ENCODE assay signal across 16 cellular contexts in genomic region chr7:28347964-28348363, GRCh38.
A peak's percentile ranks its signal among the peaks of the same experiment; 100 is the strongest.
DNase-seq lines count a peak whose midpoint lies in the region; TF ChIP-seq lines count a peak whose summit lies in the region.
"Had no signal": no experiment of that assay in that cellular context is flagged by ENCODE, and none has a peak within 500 bp of the region (broad histone marks: within the 10 kb centered on the region; RNA-seq: fewer than 3 reads in every experiment).

No MANE protein-coding gene starts in this region.

- no peaks in the 10 kb centered on the region for H3K27me3 Mint-ChIP-seq in brain

- TF ChIP-seq CTCF in brain (conservative IDR thresholded peaks at IDR 0.05) (no peak), left ventricle myocardium inferior (IDR thresholded peaks at IDR 0.05; ENCODE audit: borderline replicate concordance) (no peak)

- peaks cover 28% of the 10 kb centered on the region for H3K4me1 Mint-ChIP-seq in brain

- peaks cover 3% of the 10 kb centered on the region for H3K9me3 ChIP-seq in left ventricle myocardium inferior (replicated peaks)
- H3K9me3 ChIP-seq: adrenal gland had no signal

- intact Hi-C loops in left ventricle myocardium inferior (cut with micrococcal nuclease): no loop called here

- no peak overlapping the region for H3K4me3 Mint-ChIP-seq in brain
- H3K4me3 Mint-ChIP-seq: activated T-cell treated with anti-CD3 and anti-CD28 coated beads, Interleukin-2, amount 50 U/mL, for 24 hours; T-helper 2 cell treated with Interferon-gamma antibody and Interleukin-4, amounts not matched to agents 5 μg/mL and 100 μg/mL, for 36 hours had no signal

- H3K27me3 ChIP-seq in left ventricle myocardium inferior (ENCODE audit: low read depth): no peaks in the 10 kb centered on the region

- H3K27ac Mint-ChIP-seq in brain: peak overlapping the region in 3 of 5 experiments; percentile 1 to 63 (median 11)
- H3K27ac Mint-ChIP-seq: activated T-cell treated with anti-CD3 and anti-CD28 coated beads, Interleukin-2, amount 50 U/mL, for 24 hours; T-helper 2 cell treated with Interferon-gamma antibody and Interleukin-4, amounts not matched to agents 5 μg/mL and 100 μg/mL, for 36 hours had no signal

- H3K27ac ChIP-seq in left ventricle myocardium inferior (replicated peaks): peak overlapping the region; percentile 76
- H3K27ac ChIP-seq: adrenal gland, C4-2B had no signal

- peaks cover 21% of the 10 kb centered on the region for H3K4me1 ChIP-seq in left ventricle myocardium inferior
- H3K4me1 ChIP-seq: adrenal gland had no signal

- no peaks in the 10 kb centered on the region for H3K36me3 ChIP-seq in left ventricle myocardium inferior
- H3K36me3 ChIP-seq: adrenal gland had no signal

- H3K4me3 ChIP-seq in left ventricle myocardium inferior (no peak overlapping the region), skeletal muscle cell (ENCODE audit: low read depth, low read length) (no peak overlapping the region)
- H3K4me3 ChIP-seq: adrenal gland, GM12878 had no signal

- H3K36me3 Mint-ChIP-seq in brain: no peaks in the 10 kb centered on the region

- H3K9me3 Mint-ChIP-seq in brain: peaks cover 0 to 15% (median 3%) of the 10 kb centered on the region in 5 experiments
- H3K9me3 Mint-ChIP-seq: activated T-cell treated with anti-CD3 and anti-CD28 coated beads, Interleukin-2, amount 50 U/mL, for 24 hours; T-helper 2 cell treated with Interferon-gamma antibody and Interleukin-4, amounts not matched to agents 5 μg/mL and 100 μg/mL, for 36 hours had no signal

- peak; percentile 48 for DNase-seq in GM03348 (ENCODE audit: low spot score)
- no peak for DNase-seq in left ventricle myocardium inferior
- peak; percentile 68 for DNase-seq in skeletal muscle cell (ENCODE audit: low read depth)
- DNase-seq in activated effector memory CD4-positive, alpha-beta T cell treated with anti-CD3 and anti-CD28 coated beads, Interleukin-2, amount 50 U/mL, for 16 hours: no peak
- DNase-seq in NCI-H146 (lab: John Stamatoyannopoulos, UW): no peak
- DNase-seq in activated CD4-positive, CD25-positive, alpha-beta regulatory T cell treated with anti-CD3 and anti-CD28 coated beads, Interleukin-2, amount 50 U/mL, for 72 hours: no peak
- DNase-seq in kidney glomerular epithelial cell (lab: John Stamatoyannopoulos, UW): no peak
- DNase-seq: activated CD4-positive, alpha-beta T cell treated with anti-CD3 and anti-CD28 coated beads, Interleukin-2, amount 50 U/mL, for 1 hour; activated T-cell treated with anti-CD3 and anti-CD28 coated beads, Interleukin-2, amount 50 U/mL, for 24 hours; adrenal gland; mesendoderm; occipital lobe had no signal

Comparison
In these comparisons a context has a peak if more than half of its experiments do, and no peak if none do; other contexts are left out.
1. DNase-seq: peak in GM03348 (single experiment) and skeletal muscle cell (single experiment); none in left ventricle myocardium inferior (single experiment), activated effector memory CD4-positive, alpha-beta T cell treated with anti-CD3 and anti-CD28 coated beads, Interleukin-2, amount 50 U/mL, for 16 hours (single experiment), NCI-H146 (single experiment), activated CD4-positive, CD25-positive, alpha-beta regulatory T cell treated with anti-CD3 and anti-CD28 coated beads, Interleukin-2, amount 50 U/mL, for 72 hours (single experiment) and kidney glomerular epithelial cell (single experiment).